ENCODE assay signal across 24 cellular contexts in the genomic region with DNA sequence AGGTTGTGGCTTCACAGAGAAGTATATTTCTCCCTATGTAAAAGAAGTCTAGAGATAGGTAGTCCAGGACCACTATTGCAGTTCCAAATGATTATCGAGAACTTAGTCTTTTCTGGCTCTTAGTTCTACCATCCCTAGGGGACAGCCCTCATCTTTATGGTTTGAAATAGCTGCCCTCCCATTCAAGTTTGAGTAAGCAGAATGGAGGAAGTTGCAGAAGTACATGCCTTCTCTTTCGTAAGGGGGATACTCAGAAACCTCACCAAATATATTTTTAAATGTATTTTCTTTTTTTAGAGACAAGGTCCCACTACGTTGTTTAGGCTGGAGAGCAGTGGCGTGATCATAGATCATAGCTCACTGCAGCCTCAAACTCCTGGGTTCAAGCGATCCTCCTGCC.
DNase-seq lines count a peak whose midpoint lies in the region; ATAC-seq and TF ChIP-seq lines count a peak whose summit lies in the region.
"Had no signal": no experiment of that assay in that cellular context is flagged by ENCODE, and none has a peak within 500 bp of the region (broad histone marks: within the 10 kb centered on the region; RNA-seq: fewer than 3 reads in every experiment).

No MANE protein-coding gene starts in this region.

- peak overlapping the region; percentile 70 for H3K27ac ChIP-seq in HL-60 (replicated peaks)
- H3K27ac ChIP-seq: Peyer's patch, SK-N-MC had no signal

- no peaks in the 10 kb centered on the region for H3K36me3 ChIP-seq in MG63
- H3K36me3 ChIP-seq: HAP-1, Peyer's patch had no signal

- TF ChIP-seq CTCF in HL-60 (IDR thresholded peaks at IDR 0.05; ENCODE audit: insufficient read depth, low read length): no peak

- no peak overlapping the region for H3K4me3 ChIP-seq in HL-60 (replicated peaks; ENCODE audit: insufficient read depth, low read length)
- no peak overlapping the region for H3K4me3 ChIP-seq in MG63
- H3K4me3 ChIP-seq: HAP-1, Peyer's patch, SK-N-MC had no signal

- DNase-seq in HL-60 (ENCODE audit: low read depth in 1 of 2, low spot score in 1 of 2) (peak in 1 of 2 experiments; percentile 55), NOMO-1 treated with DMSO at 0.1 percent for 48 hours (lab: John Stamatoyannopoulos, UW; ENCODE audit: unreplicated experiment) (peak; percentile 82), SKM-1 treated with dmso at 0.1 percent for 144 hours (lab: John Stamatoyannopoulos, UW; ENCODE audit: unreplicated experiment) (peak; percentile 85), MG63 (no peak), RKO (ENCODE audit: low spot score) (no peak), cortex of kidney (lab: John Stamatoyannopoulos, UW) (no peak)
- DNase-seq: Caco-2; CD4-positive, alpha-beta T cell; DMS153; GDM1; IMR-90; Karpas-422; MM.1S; NCI-H1417; NCI-H187; NCI-H2107; NCI-H2227 treated with DMSO at 0.1 percent for 48 hours; NCI-H510A treated with DMSO at 0.1 percent for 48 hours; NCI-H774 had no signal

- H3K27me3 ChIP-seq in HL-60 (ENCODE audit: insufficient read depth, poor library complexity, severe bottlenecking): no peaks in the 10 kb centered on the region
- H3K27me3 ChIP-seq in MG63: peaks cover 4% of the 10 kb centered on the region; the same call in 1 of the 2 replicates
- H3K27me3 ChIP-seq: Peyer's patch had no signal

- no peak for ATAC-seq in GM21529 (IDR thresholded peaks at IDR 0.05; ENCODE audit: unreplicated experiment)
- ATAC-seq: Right ventricle myocardium inferior had no signal

- H3K9me3 ChIP-seq in MG63: peaks cover 3% of the 10 kb centered on the region; the same call in 1 of the 2 replicates
- H3K9me3 ChIP-seq: Caco-2, HAP-1, Peyer's patch had no signal

Comparison
In these comparisons a context has a peak if more than half of its experiments do, and no peak if none do; other contexts are left out.
1. DNase-seq: peak in NOMO-1 treated with DMSO at 0.1 percent for 48 hours (single experiment) and SKM-1 treated with dmso at 0.1 percent for 144 hours (single experiment); none in MG63 (single experiment), RKO (single experiment) and cortex of kidney (single experiment).